In genomic region chr11:61061081-61061826, GRCh38 we compare ENCODE assay signal across 1 cellular context.
TF ChIP-seq lines count a peak whose summit lies in the region.

No MANE protein-coding gene starts in this region.

TF ChIP-seq in GM12878, 131 proteins besides CTCF, POLR2A, EP300 and RAD21 (continued from another document):
- no peak for TF ChIP-seq NKRF (conservative IDR thresholded peaks at IDR 0.05)
- TF ChIP-seq STAT1 (conservative IDR thresholded peaks at IDR 0.05) = no peak
- TF ChIP-seq HDGF (IDR thresholded peaks at IDR 0.05) = no peak
- TF ChIP-seq JUNB (IDR thresholded peaks at IDR 0.05) = peak; percentile 92
- peak; percentile 83 for TF ChIP-seq MLLT1 (IDR thresholded peaks at IDR 0.05)
- TF ChIP-seq SMARCA5 (IDR thresholded peaks at IDR 0.05) = no peak
